ENCODE assay signal across 8 cellular contexts in the genomic region with DNA sequence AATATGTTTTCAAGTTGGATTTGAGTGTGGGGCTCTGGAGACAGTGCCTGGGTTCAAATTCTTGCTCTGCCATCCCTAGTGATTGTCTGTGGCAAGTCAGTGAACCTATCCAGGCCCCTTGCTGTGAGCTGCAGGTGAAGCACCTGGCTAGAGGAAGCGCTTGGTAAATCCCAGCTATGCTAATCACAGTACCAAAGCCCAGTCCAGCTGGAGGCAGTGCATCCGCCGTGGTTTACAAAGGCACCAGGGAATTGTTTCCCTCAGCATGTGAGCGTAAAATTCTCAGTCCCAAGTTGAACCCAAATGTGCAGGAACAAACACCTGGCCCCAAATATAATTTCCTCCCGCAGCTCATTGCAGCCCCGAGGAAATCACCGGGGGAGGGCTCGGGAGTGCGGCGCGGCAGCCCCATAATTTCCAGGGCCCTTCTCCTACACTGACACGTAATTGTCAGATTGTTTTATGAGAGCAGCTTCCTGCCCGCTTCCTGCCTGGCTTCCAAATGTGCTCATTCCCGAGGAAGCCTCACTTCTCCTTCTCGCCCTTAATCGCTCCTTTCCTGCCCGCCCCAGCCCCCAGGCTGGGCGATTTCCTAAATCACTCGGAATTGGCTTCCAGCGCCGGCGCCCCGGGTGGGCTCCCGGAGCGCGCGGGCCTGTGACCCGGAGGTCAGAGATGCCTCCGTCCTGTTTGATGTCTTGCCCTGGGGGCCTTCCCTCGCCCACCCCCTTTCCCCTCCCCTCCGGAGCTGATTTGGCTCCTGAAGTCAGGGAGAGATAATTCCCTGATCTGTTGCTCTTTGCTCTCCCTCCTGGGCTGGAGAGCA.
DNase-seq lines count a peak whose midpoint lies in the region; ATAC-seq and TF ChIP-seq lines count a peak whose summit lies in the region.

No MANE protein-coding gene starts in this region.

- TF ChIP-seq CTCF in HFF-Myc (IDR thresholded peaks at IDR 0.05; ENCODE audit: low read depth, low read length, missing control alignments) = no peak

- peaks cover 0 to 20% (median 9%) of the 10 kb centered on the region in 7 donors for H3K4me1 Mint-ChIP-seq in naive thymus-derived CD4-positive, alpha-beta T cell

- H3K9me3 Mint-ChIP-seq in naive thymus-derived CD4-positive, alpha-beta T cell = no peaks in the 10 kb centered on the region

- peak overlapping the region; percentile 73 for H3K9ac ChIP-seq in skeletal muscle satellite cell (ENCODE audit: low read depth, low read length)

- WGBS in right cardiac atrium = 7% methylated on average over 31 of the region's 31 CpGs

- DNase-seq in HFF-Myc (ENCODE audit: extremely low read depth, low read depth) (no peak), SW480 (ENCODE audit: low spot score) (peak; percentile 75), right cardiac atrium (peak; percentile 43 to 68 (median 65)), HuH-7.5 (ENCODE audit: low spot score) (no peak)
- no peak for DNase-seq in naive thymus-derived CD4-positive, alpha-beta T cell

- CTCF ChIA-PET in naive thymus-derived CD4-positive, alpha-beta T cell (lab: Charles Lee) = no interaction called here

- ATAC-seq in right cardiac atrium (peak; percentile 29 to 72), GM19397 (IDR thresholded peaks at IDR 0.05; ENCODE audit: unreplicated experiment) (no peak), GM19023 (IDR thresholded peaks at IDR 0.05; ENCODE audit: unreplicated experiment) (no peak)
- no peak for ATAC-seq in naive thymus-derived CD4-positive, alpha-beta T cell

- no peaks in the 10 kb centered on the region for H3K36me3 Mint-ChIP-seq in naive thymus-derived CD4-positive, alpha-beta T cell

- H3K9me3 ChIP-seq in right cardiac atrium (ENCODE audit: control insufficient read depth, low read length) (no peaks in the 10 kb centered on the region), skeletal muscle satellite cell (replicated peaks; ENCODE audit: low read length) (no peaks in the 10 kb centered on the region)
- H3K9me3 ChIP-seq in naive thymus-derived CD4-positive, alpha-beta T cell (ENCODE audit: control insufficient read depth in 2 of 3, low read length in 3 of 3) = no peaks in the 10 kb centered on the region

- peak overlapping the region; percentile 26 for H3K4me3 ChIP-seq in HFF-Myc (replicated peaks; ENCODE audit: low read depth, low read length)
- H3K4me3 ChIP-seq in right cardiac atrium (ENCODE audit: low read length) = peak overlapping the region; percentile 34
- peak overlapping the region; percentile 61 for H3K4me3 ChIP-seq in skeletal muscle satellite cell (ENCODE audit: low read length)
- H3K4me3 ChIP-seq in naive thymus-derived CD4-positive, alpha-beta T cell (ENCODE audit: low read length) = no peak overlapping the region

- no peaks in the 10 kb centered on the region for H3K4me1 ChIP-seq in right cardiac atrium (ENCODE audit: control insufficient read depth, insufficient read depth, low read length)
- H3K4me1 ChIP-seq in skeletal muscle satellite cell (ENCODE audit: control insufficient read depth, insufficient read depth, low read length) = peaks cover 14% of the 10 kb centered on the region
- H3K4me1 ChIP-seq in naive thymus-derived CD4-positive, alpha-beta T cell (ENCODE audit: control insufficient read depth in 2 of 2, insufficient read depth in 2 of 2, low read length in 2 of 2) = no peaks in the 10 kb centered on the region

- H3K4me3 Mint-ChIP-seq in naive thymus-derived CD4-positive, alpha-beta T cell = peak overlapping the region in 4 of 10 donors; percentile 35 to 58 (median 43)

- peak overlapping the region; percentile 83 for H3K4me2 ChIP-seq in skeletal muscle satellite cell (ENCODE audit: low read length)

- H3K27me3 Mint-ChIP-seq in naive thymus-derived CD4-positive, alpha-beta T cell = peaks cover 17 to 57% (median 28%) of the 10 kb centered on the region in 5 donors

- H3K36me3 ChIP-seq in skeletal muscle satellite cell (ENCODE audit: insufficient read depth, low read length) = no peaks in the 10 kb centered on the region
- H3K36me3 ChIP-seq in naive thymus-derived CD4-positive, alpha-beta T cell (ENCODE audit: control insufficient read depth in 2 of 3, insufficient read depth in 3 of 3, low read length in 3 of 3) = no peaks in the 10 kb centered on the region

- H3K27me3 ChIP-seq in right cardiac atrium (ENCODE audit: control insufficient read depth, insufficient read depth) (no peaks in the 10 kb centered on the region), skeletal muscle satellite cell (ENCODE audit: control insufficient read depth, insufficient read depth, low read length) (no peaks in the 10 kb centered on the region)
- peaks cover 2 to 10% of the 10 kb centered on the region in 2 donors for H3K27me3 ChIP-seq in naive thymus-derived CD4-positive, alpha-beta T cell (ENCODE audit: control insufficient read depth in 2 of 2, insufficient read depth in 2 of 2, low read length in 2 of 2)

- no peak overlapping the region for H3K27ac ChIP-seq in right cardiac atrium (ENCODE audit: low read length)
- H3K27ac ChIP-seq in naive thymus-derived CD4-positive, alpha-beta T cell (ENCODE audit: low read depth, low read length) = no peak overlapping the region

- POLR2A ChIA-PET in naive thymus-derived CD4-positive, alpha-beta T cell (lab: Charles Lee) = no interaction called here

- no peak overlapping the region for H3K27ac Mint-ChIP-seq in naive thymus-derived CD4-positive, alpha-beta T cell

- intact Hi-C loops in right cardiac atrium (cut with DNase I) = loop anchor here in 1 of 4 donors (2.0 kb wide), 1 partner anchor 401 kb away; no protein-coding TSS in a partner anchor
- intact Hi-C loops in naive thymus-derived CD4-positive, alpha-beta T cell (cut with micrococcal nuclease) = loop anchor here in 1 of 2 donors (10.0 kb wide), 1 partner anchor 227 kb away; a partner anchor contains a TSS

Comparison
In these comparisons a context has a peak if more than half of its experiments do, and no peak if none do; other contexts are left out.
1. DNase-seq: peak in SW480 (single experiment) and right cardiac atrium (3 of 3); none in HFF-Myc (single experiment), naive thymus-derived CD4-positive, alpha-beta T cell (0 of 9) and HuH-7.5 (single experiment).
2. ATAC-seq: peak in right cardiac atrium (2 of 2); none in GM19397 (single experiment), GM19023 (single experiment) and naive thymus-derived CD4-positive, alpha-beta T cell (single experiment).